14 cellular contexts compared by ENCODE assay signal in the genomic region with DNA sequence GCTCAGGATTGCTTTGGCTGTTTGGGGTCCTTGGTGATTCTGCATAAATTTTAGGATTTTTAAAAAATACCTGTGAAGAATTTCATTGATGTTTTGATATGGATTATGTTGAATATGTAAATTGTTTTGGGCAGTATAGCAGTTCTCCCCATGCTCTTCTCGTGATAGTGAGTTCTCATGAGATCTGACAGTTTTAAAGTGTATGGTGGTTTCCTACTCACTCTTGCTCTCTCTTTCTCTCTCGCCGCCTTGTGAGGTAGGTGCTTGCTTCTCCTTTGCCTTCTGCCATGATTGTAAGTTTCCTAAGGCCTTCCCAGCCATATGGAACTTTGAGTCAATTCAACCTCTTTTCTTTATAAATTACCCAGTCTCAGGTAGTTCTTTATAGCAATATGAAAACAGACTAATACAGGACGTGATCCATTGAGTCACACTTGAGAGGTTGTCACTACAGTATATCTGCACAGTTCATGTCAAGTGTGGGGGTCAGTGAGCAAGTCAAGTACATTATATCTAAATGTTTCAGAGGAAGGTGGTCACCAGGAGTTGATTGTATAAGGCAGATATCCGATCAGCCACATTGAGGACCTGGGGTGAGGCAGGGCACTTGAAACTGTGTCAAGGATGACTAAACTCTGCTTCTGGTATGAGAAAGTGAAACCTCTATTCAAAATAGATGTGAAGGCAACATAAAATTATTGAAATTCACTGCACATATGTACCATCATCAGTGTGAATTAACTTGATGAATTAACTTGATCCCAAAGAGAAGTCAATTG.
A peak's percentile ranks its signal among the peaks of the same experiment; 100 is the strongest.
DNase-seq lines count a peak whose midpoint lies in the region; ATAC-seq lines count a peak whose summit lies in the region.
"Had no signal": no experiment of that assay in that cellular context is flagged by ENCODE, and none has a peak within 500 bp of the region (broad histone marks: within the 10 kb centered on the region; RNA-seq: fewer than 3 reads in every experiment).

No MANE protein-coding gene starts in this region.

- H3K9me3 Mint-ChIP-seq in activated naive CD8-positive, alpha-beta T cell treated with anti-CD3 and anti-CD28 coated beads, Interleukin-2, amount 50 U/mL, for 24 hours = no peaks in the 10 kb centered on the region
- H3K9me3 Mint-ChIP-seq: activated B cell treated with CpG ODN at 0.5 μM for 24 hours, nephron had no signal

- H3K27me3 Mint-ChIP-seq in activated naive CD8-positive, alpha-beta T cell treated with anti-CD3 and anti-CD28 coated beads, Interleukin-2, amount 50 U/mL, for 24 hours = no peaks in the 10 kb centered on the region
- H3K27me3 Mint-ChIP-seq: activated B cell treated with CpG ODN at 0.5 μM for 24 hours had no signal

- H3K4me1 Mint-ChIP-seq in activated naive CD8-positive, alpha-beta T cell treated with anti-CD3 and anti-CD28 coated beads, Interleukin-2, amount 50 U/mL, for 24 hours = no peaks in the 10 kb centered on the region
- H3K4me1 Mint-ChIP-seq: nephron had no signal

- no peak overlapping the region for H3K27ac Mint-ChIP-seq in activated naive CD8-positive, alpha-beta T cell treated with anti-CD3 and anti-CD28 coated beads, Interleukin-2, amount 50 U/mL, for 24 hours
- H3K27ac Mint-ChIP-seq: activated B cell treated with CpG ODN at 0.5 μM for 24 hours, nephron had no signal

- DNase-seq in NCI-H1105 (lab: John Stamatoyannopoulos, UW) = no peak
- DNase-seq in activated effector memory CD4-positive, alpha-beta T cell treated with Interleukin-2 at 50 U/mL for 16 hours = no peak
- DNase-seq in NCI-H446 treated with DMSO at 0.1 percent for 48 hours (lab: John Stamatoyannopoulos, UW) = no peak
- DNase-seq in activated naive CD8-positive, alpha-beta T cell treated with anti-CD3 and anti-CD28 coated beads, Interleukin-2, amount 50 U/mL, for 24 hours = no peak
- DNase-seq: activated B cell treated with CpG ODN at 0.5 μM for 24 hours; AML-193; GF-D8; kidney; stimulated activated naive CD4-positive, alpha-beta T cell had no signal

- no peaks in the 10 kb centered on the region for H3K36me3 Mint-ChIP-seq in activated naive CD8-positive, alpha-beta T cell treated with anti-CD3 and anti-CD28 coated beads, Interleukin-2, amount 50 U/mL, for 24 hours (ENCODE audit: low read depth)

- no peak overlapping the region for H3K4me3 Mint-ChIP-seq in activated naive CD8-positive, alpha-beta T cell treated with anti-CD3 and anti-CD28 coated beads, Interleukin-2, amount 50 U/mL, for 24 hours
- H3K4me3 Mint-ChIP-seq: activated B cell treated with CpG ODN at 0.5 μM for 24 hours, nephron had no signal

- ATAC-seq in GM18502 (IDR thresholded peaks at IDR 0.05; ENCODE audit: poor library complexity, unreplicated experiment) (peak; percentile 99), GM19438 (IDR thresholded peaks at IDR 0.05; ENCODE audit: low read depth, unreplicated experiment) (peak; percentile 96), HG02840 (IDR thresholded peaks at IDR 0.05; ENCODE audit: low FRiP score, unreplicated experiment) (peak; percentile 83), HG03520 (IDR thresholded peaks at IDR 0.05; ENCODE audit: unreplicated experiment) (peak; percentile 96)
- ATAC-seq in activated naive CD8-positive, alpha-beta T cell treated with anti-CD3 and anti-CD28 coated beads, Interleukin-2, amount 50 U/mL, for 24 hours = no peak
